In the genomic region with DNA sequence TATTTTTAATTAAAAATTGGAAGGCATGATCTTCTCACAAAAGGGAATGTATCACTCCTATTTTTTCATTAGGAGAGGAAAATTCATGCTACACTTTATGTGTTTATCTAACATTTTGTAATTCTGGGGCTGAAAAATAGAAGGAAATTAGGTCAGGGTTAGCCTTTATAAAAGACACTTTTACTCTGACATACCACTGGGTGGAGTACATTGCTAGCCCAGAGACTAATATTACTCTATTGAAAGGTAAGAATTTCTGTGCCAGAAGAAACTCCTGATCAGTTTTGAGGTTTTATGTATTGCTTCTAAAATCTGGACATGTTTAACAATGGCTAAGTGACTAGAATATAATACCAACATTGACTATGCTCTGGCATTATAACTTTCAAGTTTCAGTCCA, we compare ENCODE assay signal across 10 cellular contexts.
DNase-seq lines count a peak whose midpoint lies in the region; ATAC-seq and TF ChIP-seq lines count a peak whose summit lies in the region.
"Had no signal": no experiment of that assay in that cellular context is flagged by ENCODE, and none has a peak within 500 bp of the region (broad histone marks: within the 10 kb centered on the region; RNA-seq: fewer than 3 reads in every experiment).

No MANE protein-coding gene starts in this region.

- no peak overlapping the region for H3K4me3 Mint-ChIP-seq in T-helper 17 cell
- H3K4me3 Mint-ChIP-seq: activated naive CD4-positive, alpha-beta T cell treated with anti-CD3 and anti-CD28 coated beads, Interleukin-2, amount 50 U/mL, for 24 hours had no signal

- no peaks in the 10 kb centered on the region for H3K9me2 ChIP-seq in PC-3 (replicated peaks; ENCODE audit: low read length)

- no peak for TF ChIP-seq EP300 in esophagus muscularis mucosa (IDR thresholded peaks at IDR 0.05)

- ATAC-seq in PC-3 (no peak), HG03354 (IDR thresholded peaks at IDR 0.05; ENCODE audit: poor library complexity, severe bottlenecking, unreplicated experiment) (no peak), T-helper 17 cell (no peak)

- H3K9me3 ChIP-seq in HEK293 (ENCODE audit: control insufficient read depth, insufficient read depth, low read depth, low read length) (no peaks in the 10 kb centered on the region), PC-3 (ENCODE audit: low read length) (no peaks in the 10 kb centered on the region), esophagus muscularis mucosa (no peaks in the 10 kb centered on the region), osteoblast (ENCODE audit: low read depth, low read length) (no peaks in the 10 kb centered on the region), MG63 (no peaks in the 10 kb centered on the region; the same call in 1 of the 2 replicates), T-helper 17 cell (ENCODE audit: control insufficient read depth, low read length, poor library complexity, severe bottlenecking) (no peaks in the 10 kb centered on the region), colonic mucosa (no peaks in the 10 kb centered on the region)

- H3K27me3 Mint-ChIP-seq in T-helper 17 cell, result no peaks in the 10 kb centered on the region
- H3K27me3 Mint-ChIP-seq: activated naive CD4-positive, alpha-beta T cell treated with anti-CD3 and anti-CD28 coated beads, Interleukin-2, amount 50 U/mL, for 24 hours had no signal

- DNase-seq in PC-3, result no peak
- no peak for DNase-seq in esophagus muscularis mucosa (ENCODE audit: extremely low spot score)
- DNase-seq in osteoblast (ENCODE audit: insufficient read length, low spot score, missing footprints), result no peak
- no peak for DNase-seq in MG63
- DNase-seq in T-helper 17 cell, result no peak
- no peak for DNase-seq in colonic mucosa
- DNase-seq: nucleus accumbens had no signal

- CTCF ChIA-PET in HEK293 (lab: Yijun Ruan, JAX) (interaction anchor here (0.7 to 0.8 kb wide), 3 partner anchors 29 to 816 kb away, joined by 3 read pairs; no protein-coding TSS in a partner anchor), PC-3 (lab: Charles Lee) (no interaction called here)

- no peaks in the 10 kb centered on the region for H3F3A ChIP-seq in PC-3 (ENCODE audit: low read length, unreplicated experiment)

- H3K36me3 Mint-ChIP-seq in T-helper 17 cell (ENCODE audit: low read depth), result no peaks in the 10 kb centered on the region
- H3K36me3 Mint-ChIP-seq: activated naive CD4-positive, alpha-beta T cell treated with anti-CD3 and anti-CD28 coated beads, Interleukin-2, amount 50 U/mL, for 24 hours had no signal

- no peaks in the 10 kb centered on the region for H3K4me1 Mint-ChIP-seq in T-helper 17 cell
- H3K4me1 Mint-ChIP-seq: activated naive CD4-positive, alpha-beta T cell treated with anti-CD3 and anti-CD28 coated beads, Interleukin-2, amount 50 U/mL, for 24 hours had no signal

- H3K4me2 ChIP-seq in PC-3 (ENCODE audit: low read length) (no peak overlapping the region), osteoblast (ENCODE audit: insufficient read depth, low read length) (no peak overlapping the region)

- POLR2A ChIA-PET in HEK293 (lab: Yijun Ruan, JAX), result no interaction called here
- POLR2A ChIA-PET in PC-3 (lab: Charles Lee; ENCODE audit: unreplicated experiment), result no interaction called here

- H2AFZ ChIP-seq in PC-3 (ENCODE audit: low read length), result no peak overlapping the region
- no peak overlapping the region for H2AFZ ChIP-seq in osteoblast (ENCODE audit: low read length)

- H3K36me3 ChIP-seq in HEK293 (ENCODE audit: control insufficient read depth in 2 of 2, insufficient read depth in 1 of 2, low read length in 2 of 2) (no peaks in the 10 kb centered on the region), PC-3 (ENCODE audit: low read depth, low read length) (no peaks in the 10 kb centered on the region), esophagus muscularis mucosa (no peaks in the 10 kb centered on the region), osteoblast (ENCODE audit: insufficient read depth, low read length) (no peaks in the 10 kb centered on the region), MG63 (peaks cover 9% of the 10 kb centered on the region), colonic mucosa (no peaks in the 10 kb centered on the region)

- H3K4me1 ChIP-seq in HEK293 (ENCODE audit: control insufficient read depth, insufficient read depth, low read length) (no peaks in the 10 kb centered on the region), PC-3 (ENCODE audit: insufficient read depth, low read length) (no peaks in the 10 kb centered on the region), esophagus muscularis mucosa (peaks cover 0 to 16% (median 0%) of the 10 kb centered on the region in 4 donors), osteoblast (ENCODE audit: insufficient read depth, low read length) (no peaks in the 10 kb centered on the region), colonic mucosa (no peaks in the 10 kb centered on the region)

- H3K79me2 ChIP-seq in PC-3 (ENCODE audit: low read length), result no peaks in the 10 kb centered on the region
- H3K79me2 ChIP-seq in osteoblast (ENCODE audit: insufficient read depth, low read length), result peaks cover 2% of the 10 kb centered on the region

- no peak overlapping the region for H3K27ac ChIP-seq in HEK293 (ENCODE audit: extremely low read depth, low read depth, low read length)
- no peak overlapping the region for H3K27ac ChIP-seq in PC-3 (ENCODE audit: low read length)
- H3K27ac ChIP-seq in esophagus muscularis mucosa (replicated peaks in 1 of 4), result no peak overlapping the region
- H3K27ac ChIP-seq in osteoblast (ENCODE audit: low read depth, low read length), result no peak overlapping the region
- H3K27ac ChIP-seq in colonic mucosa, result no peak overlapping the region

- H3K9ac ChIP-seq in PC-3 (ENCODE audit: low read length), result no peak overlapping the region
- no peak overlapping the region for H3K9ac ChIP-seq in colonic mucosa (ENCODE audit: low read depth in 2 of 2, low read length in 2 of 2)

- intact Hi-C loops in PC-3 (cut with micrococcal nuclease) (no loop called here), esophagus muscularis mucosa (cut with DNase I) (no loop called here), colonic mucosa (cut with DNase I) (no loop called here)

- no peak overlapping the region for H3K4me3 ChIP-seq in HEK293 (ENCODE audit: low read depth, low read length)
- H3K4me3 ChIP-seq in PC-3 (ENCODE audit: low read length), result no peak overlapping the region
- no peak overlapping the region for H3K4me3 ChIP-seq in esophagus muscularis mucosa
- H3K4me3 ChIP-seq in osteoblast (ENCODE audit: insufficient read depth, low read length), result no peak overlapping the region
- no peak overlapping the region for H3K4me3 ChIP-seq in MG63
- H3K4me3 ChIP-seq in colonic mucosa, result no peak overlapping the region

- TF ChIP-seq POLR2A in esophagus muscularis mucosa (IDR thresholded peaks at IDR 0.05; ENCODE audit: low read depth), result no peak

- no peaks in the 10 kb centered on the region for H4K20me1 ChIP-seq in PC-3 (ENCODE audit: low read length)
- H4K20me1 ChIP-seq in osteoblast (ENCODE audit: insufficient read depth, low read length), result no peaks in the 10 kb centered on the region

- H3K27me3 ChIP-seq in PC-3 (ENCODE audit: low read length) (0 out of 2 replicates have a peak, but pooled peaks cover 10% of the 10 kb centered on the region), esophagus muscularis mucosa (no peaks in the 10 kb centered on the region), osteoblast (ENCODE audit: insufficient read depth, low read length) (no peaks in the 10 kb centered on the region), MG63 (no peaks in the 10 kb centered on the region), colonic mucosa (no peaks in the 10 kb centered on the region)

- BruUV-seq in PC-3 (replicated peaks; lab: Mats Ljungman, UMichigan), result no TSS peak

- H3K27ac Mint-ChIP-seq in T-helper 17 cell, result no peak overlapping the region
- H3K27ac Mint-ChIP-seq: activated naive CD4-positive, alpha-beta T cell treated with anti-CD3 and anti-CD28 coated beads, Interleukin-2, amount 50 U/mL, for 24 hours had no signal

- TF ChIP-seq CTCF in HEK293 (tag by site-specific recombination; IDR thresholded peaks at IDR 0.05), result no peak
- peak; percentile 44 for TF ChIP-seq CTCF in PC-3 (conservative IDR thresholded peaks at IDR 0.05; ENCODE audit: low read depth, low read length)
- TF ChIP-seq CTCF in esophagus muscularis mucosa (IDR thresholded peaks at IDR 0.05), result peak in 2 of 3 experiments; percentile 15 to 21
- TF ChIP-seq CTCF in osteoblast (IDR thresholded peaks at IDR 0.05; ENCODE audit: extremely low read depth, low read depth, low read length), result peak; percentile 56
- TF ChIP-seq CTCF in colonic mucosa (IDR thresholded peaks at IDR 0.05), result no peak

TF ChIP-seq in HEK293, 187 proteins besides CTCF, POLR2A, EP300 and RAD21 (continues in another document):
- TF ChIP-seq, protein P1, sequence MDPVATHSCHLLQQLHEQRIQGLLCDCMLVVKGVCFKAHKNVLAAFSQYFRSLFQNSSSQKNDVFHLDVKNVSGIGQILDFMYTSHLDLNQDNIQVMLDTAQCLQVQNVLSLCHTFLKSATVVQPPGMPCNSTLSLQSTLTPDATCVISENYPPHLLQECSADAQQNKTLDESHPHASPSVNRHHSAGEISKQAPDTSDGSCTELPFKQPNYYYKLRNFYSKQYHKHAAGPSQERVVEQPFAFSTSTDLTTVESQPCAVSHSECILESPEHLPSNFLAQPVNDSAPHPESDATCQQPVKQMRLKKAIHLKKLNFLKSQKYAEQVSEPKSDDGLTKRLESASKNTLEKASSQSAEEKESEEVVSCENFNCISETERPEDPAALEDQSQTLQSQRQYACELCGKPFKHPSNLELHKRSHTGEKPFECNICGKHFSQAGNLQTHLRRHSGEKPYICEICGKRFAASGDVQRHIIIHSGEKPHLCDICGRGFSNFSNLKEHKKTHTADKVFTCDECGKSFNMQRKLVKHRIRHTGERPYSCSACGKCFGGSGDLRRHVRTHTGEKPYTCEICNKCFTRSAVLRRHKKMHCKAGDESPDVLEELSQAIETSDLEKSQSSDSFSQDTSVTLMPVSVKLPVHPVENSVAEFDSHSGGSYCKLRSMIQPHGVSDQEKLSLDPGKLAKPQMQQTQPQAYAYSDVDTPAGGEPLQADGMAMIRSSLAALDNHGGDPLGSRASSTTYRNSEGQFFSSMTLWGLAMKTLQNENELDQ (tag by site-specific recombination; IDR thresholded peaks at IDR 0.05; ENCODE audit: low read depth), result no peak
- no peak for TF ChIP-seq ZNF404 (tag by site-specific recombination; IDR thresholded peaks at IDR 0.05)
- no peak for TF ChIP-seq GLIS1 (tag by site-specific recombination; IDR thresholded peaks at IDR 0.05)
- TF ChIP-seq, protein P2, sequence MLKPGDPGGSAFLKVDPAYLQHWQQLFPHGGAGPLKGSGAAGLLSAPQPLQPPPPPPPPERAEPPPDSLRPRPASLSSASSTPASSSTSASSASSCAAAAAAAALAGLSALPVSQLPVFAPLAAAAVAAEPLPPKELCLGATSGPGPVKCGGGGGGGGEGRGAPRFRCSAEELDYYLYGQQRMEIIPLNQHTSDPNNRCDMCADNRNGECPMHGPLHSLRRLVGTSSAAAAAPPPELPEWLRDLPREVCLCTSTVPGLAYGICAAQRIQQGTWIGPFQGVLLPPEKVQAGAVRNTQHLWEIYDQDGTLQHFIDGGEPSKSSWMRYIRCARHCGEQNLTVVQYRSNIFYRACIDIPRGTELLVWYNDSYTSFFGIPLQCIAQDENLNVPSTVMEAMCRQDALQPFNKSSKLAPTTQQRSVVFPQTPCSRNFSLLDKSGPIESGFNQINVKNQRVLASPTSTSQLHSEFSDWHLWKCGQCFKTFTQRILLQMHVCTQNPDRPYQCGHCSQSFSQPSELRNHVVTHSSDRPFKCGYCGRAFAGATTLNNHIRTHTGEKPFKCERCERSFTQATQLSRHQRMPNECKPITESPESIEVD (tag by site-specific recombination; IDR thresholded peaks at IDR 0.05), result no peak

Comparison
In these comparisons a context has a peak if more than half of its experiments do, and no peak if none do; other contexts are left out.
1. CTCF ChIP-seq: peak in PC-3 (single experiment), esophagus muscularis mucosa (2 of 3) and osteoblast (single experiment); none in HEK293 (single experiment) and colonic mucosa (single experiment).